Comparison of ENCODE assay signal across 8 cellular contexts in genomic region chr17:80441133-80441578, GRCh38. TPM values are rescaled to one million over a fixed set of nuclear protein-coding genes. Genes with fewer than 3 reads are reported as not detected.
DNase-seq lines count a peak whose midpoint lies in the region; ATAC-seq and TF ChIP-seq lines count a peak whose summit lies in the region.

No MANE protein-coding gene starts in this region.

- no peaks in the 10 kb centered on the region for H3K4me1 Mint-ChIP-seq in type B pancreatic cell (ENCODE audit: unreplicated experiment)

- H3K27ac Mint-ChIP-seq in type B pancreatic cell = no peak overlapping the region

- no peaks in the 10 kb centered on the region for H3K9me3 Mint-ChIP-seq in type B pancreatic cell

- DNase-seq in GM10248 (ENCODE audit: extremely low spot score) = peak; percentile 82
- DNase-seq in NAMALWA (ENCODE audit: low spot score) = peak; percentile 69
- DNase-seq in activated T-cell treated with anti-CD3 and anti-CD28 coated beads for 1 hour (ENCODE audit: low read depth) = peak; percentile 40
- DNase-seq in left ventricle myocardium superior = peak; percentile 65
- DNase-seq in type B pancreatic cell (ENCODE audit: extremely low spot score, unreplicated experiment) = peak; percentile 85
- DNase-seq in NCI-H774 (lab: John Stamatoyannopoulos, UW) = no peak
- no peak for DNase-seq in superior temporal gyrus (ENCODE audit: extremely low spot score)

- TF ChIP-seq CTCF in GM10248 (IDR thresholded peaks at IDR 0.05; ENCODE audit: control extremely low read depth, extremely low read depth, low read depth, missing control alignments) (no peak), type B pancreatic cell (conservative IDR thresholded peaks at IDR 0.05) (peak; percentile 62)

- POLR2A ChIA-PET in GM10248 (lab: Yijun Ruan, JAX) = no interaction called here

- CTCF ChIA-PET in GM10248 (lab: Yijun Ruan, JAX) = interaction anchor here (1.9 kb wide), 1 partner anchor 14 kb away, joined by 7 read pairs; no protein-coding TSS in a partner anchor

- peak; percentile 59 for ATAC-seq in left ventricle myocardium superior
- no peak for ATAC-seq in HG03039 (IDR thresholded peaks at IDR 0.05; ENCODE audit: unreplicated experiment)

- H3K36me3 Mint-ChIP-seq in type B pancreatic cell = no peaks in the 10 kb centered on the region

- intact Hi-C loops in left ventricle myocardium superior (cut with micrococcal nuclease) = no loop called here

- no peak overlapping the region for H3K4me3 Mint-ChIP-seq in type B pancreatic cell

- peaks cover 17% of the 10 kb centered on the region for H3K27me3 Mint-ChIP-seq in type B pancreatic cell

RNA-seq across cellular contexts. Expression of gene ENDOV, which starts 26.2 kb away (rescaled TPM):
- total RNA-seq in left ventricle myocardium superior = 9.1 TPM
- total RNA-seq in type B pancreatic cell (ENCODE audit: low replicate concordance) = 30.7 and 38.9 TPM in 2 replicates

RNA-seq across cellular contexts. Expression of gene NPTX1, which starts 35.3 kb away (rescaled TPM):
- total RNA-seq in left ventricle myocardium superior (not detected), type B pancreatic cell (ENCODE audit: low replicate concordance) (1.7 and 4.7 TPM in 2 replicates)

Comparison
In these comparisons a context has a peak if more than half of its experiments do, and no peak if none do; other contexts are left out.
1. DNase-seq: peak in GM10248 (single experiment), NAMALWA (single experiment), activated T-cell treated with anti-CD3 and anti-CD28 coated beads for 1 hour (single experiment), left ventricle myocardium superior (single experiment) and type B pancreatic cell (single experiment); none in NCI-H774 (single experiment) and superior temporal gyrus (single experiment).